Comparison of ENCODE assay signal across 8 cellular contexts in genomic region chr2:113891265-113891959, GRCh38. TPM values are rescaled to one million over a fixed set of nuclear protein-coding genes. Genes with fewer than 3 reads are reported as not detected.
A peak's percentile ranks its signal among the peaks of the same experiment; 100 is the strongest.
DNase-seq lines count a peak whose midpoint lies in the region; ATAC-seq, FAIRE-seq and TF ChIP-seq lines count a peak whose summit lies in the region.

No MANE protein-coding gene starts in this region.

- no peaks in the 10 kb centered on the region for H3K9me3 Mint-ChIP-seq in activated T-cell treated with anti-CD3 and anti-CD28 coated beads, Interleukin-2, amount 50 U/mL, for 24 hours

- DNase-seq in activated T-cell treated with anti-CD3 and anti-CD28 coated beads, Interleukin-2, amount 50 U/mL, for 24 hours: no peak
- no peak for DNase-seq in activated T-cell treated with anti-CD3 and anti-CD28 coated beads, Interleukin-2, amount 50 U/mL, for 1 hour
- no peak for DNase-seq in adrenal gland
- no peak for DNase-seq in left lung
- no peak for DNase-seq in thyroid gland
- DNase-seq in effector CD8-positive, alpha-beta T cell (lab: John Stamatoyannopoulos, UW): no peak
- no peak for DNase-seq in GM12892 (ENCODE audit: insufficient read length)
- no peak for DNase-seq in SKM-1 (lab: John Stamatoyannopoulos, UW; ENCODE audit: unreplicated experiment)

- H3K27me3 ChIP-seq in adrenal gland (no peaks in the 10 kb centered on the region), left lung (no peaks in the 10 kb centered on the region), thyroid gland (no peaks in the 10 kb centered on the region)

- TF ChIP-seq CTCF in adrenal gland (IDR thresholded peaks at IDR 0.05) (no peak), left lung (IDR thresholded peaks at IDR 0.05) (no peak), thyroid gland (IDR thresholded peaks at IDR 0.05) (no peak)

- no peak for ATAC-seq in left lung

- peak overlapping the region; percentile 80 to 99 (median 97) for H3K27ac ChIP-seq in adrenal gland
- H3K27ac ChIP-seq in left lung: peak overlapping the region; percentile 100
- H3K27ac ChIP-seq in thyroid gland: peak overlapping the region; percentile 95 to 100 (median 98)

- H3K36me3 ChIP-seq in adrenal gland (replicated peaks in 1 of 2) (no peaks in the 10 kb centered on the region), left lung (peaks cover 0 to 9% of the 10 kb centered on the region in 2 donors), thyroid gland (no peaks in the 10 kb centered on the region)

- WGBS in adrenal gland, 4 donors: 2 to 4% (median 2%) methylated on average over 5 of the region's 5 CpGs
- 4 to 7% methylated on average over 5 of the region's 5 CpGs for WGBS in thyroid gland, 2 donors

- intact Hi-C loops in adrenal gland (cut with DNase I) (loop anchor here in 1 of 2 donors (10.0 kb wide), 1 partner anchor 137 kb away; the partner anchor contains the start of gene SLC35F5), left lung (cut with DNase I) (no loop called here), thyroid gland (cut with DNase I) (loop anchor here (10.0 kb wide), 1 partner anchor 67 kb away; no protein-coding TSS in a partner anchor)

- H3K4me1 Mint-ChIP-seq in activated T-cell treated with anti-CD3 and anti-CD28 coated beads, Interleukin-2, amount 50 U/mL, for 24 hours (ENCODE audit: low read depth): peaks cover 79% of the 10 kb centered on the region

- peak overlapping the region; percentile 98 for H3K27ac Mint-ChIP-seq in activated T-cell treated with anti-CD3 and anti-CD28 coated beads, Interleukin-2, amount 50 U/mL, for 24 hours

- peak overlapping the region; percentile 98 for H3K4me3 Mint-ChIP-seq in activated T-cell treated with anti-CD3 and anti-CD28 coated beads, Interleukin-2, amount 50 U/mL, for 24 hours

- H3K4me3 ChIP-seq in adrenal gland: peak overlapping the region; percentile 80 to 97 (median 94)
- peak overlapping the region; percentile 96 to 99 for H3K4me3 ChIP-seq in left lung
- peak overlapping the region in 2 of 3 donors; percentile 67 to 96 for H3K4me3 ChIP-seq in thyroid gland (replicated peaks in 1 of 3)

- H3K36me3 Mint-ChIP-seq in activated T-cell treated with anti-CD3 and anti-CD28 coated beads, Interleukin-2, amount 50 U/mL, for 24 hours (ENCODE audit: low read depth): peaks cover 87% of the 10 kb centered on the region

- H3K9me3 ChIP-seq in adrenal gland (replicated peaks in 1 of 3): no peaks in the 10 kb centered on the region
- no peaks in the 10 kb centered on the region for H3K9me3 ChIP-seq in left lung
- H3K9me3 ChIP-seq in thyroid gland: no peaks in the 10 kb centered on the region

- peaks cover 47 to 78% of the 10 kb centered on the region in 2 donors for H3K4me1 ChIP-seq in adrenal gland (replicated peaks in 1 of 2)
- peaks cover 57 to 79% of the 10 kb centered on the region in 2 donors for H3K4me1 ChIP-seq in left lung
- H3K4me1 ChIP-seq in thyroid gland: peaks cover 21 to 57% of the 10 kb centered on the region in 2 donors

- no peaks in the 10 kb centered on the region for H3K27me3 Mint-ChIP-seq in activated T-cell treated with anti-CD3 and anti-CD28 coated beads, Interleukin-2, amount 50 U/mL, for 24 hours

- TF ChIP-seq POLR2A in adrenal gland (IDR thresholded peaks at IDR 0.05) (no peak), thyroid gland (IDR thresholded peaks at IDR 0.05) (no peak), GM12892 (IDR thresholded peaks at IDR 0.05; ENCODE audit: low read depth, low read length) (no peak)

- no peak for FAIRE-seq in GM12892 (lab: Jason Lieb, UNC)

RNA-seq across cellular contexts. Expression of gene ACTR3, which starts 1.5 kb away (rescaled TPM):
- 100 to 1,000 TPM; 103 to 530 (median 234) TPM for total RNA-seq in adrenal gland
- polyA plus RNA-seq in adrenal gland: 100 to 1,000 TPM in 1 of 3 donors, 10 to 100 TPM in 2; 28.1 to 227 (median 30.7) TPM
- 100 to 1,000 TPM; 213 to 324 TPM for total RNA-seq in left lung
- 100 to 1,000 TPM in 3 of 4 donors, 10 to 100 TPM in 1; 83.9 to 126 (median 102) TPM for total RNA-seq in thyroid gland
- 339 TPM for polyA plus RNA-seq in GM12892 (2012; ENCODE audit: missing spikeins)
